Comparison of ENCODE assay signal across 8 cellular contexts in the genomic region with DNA sequence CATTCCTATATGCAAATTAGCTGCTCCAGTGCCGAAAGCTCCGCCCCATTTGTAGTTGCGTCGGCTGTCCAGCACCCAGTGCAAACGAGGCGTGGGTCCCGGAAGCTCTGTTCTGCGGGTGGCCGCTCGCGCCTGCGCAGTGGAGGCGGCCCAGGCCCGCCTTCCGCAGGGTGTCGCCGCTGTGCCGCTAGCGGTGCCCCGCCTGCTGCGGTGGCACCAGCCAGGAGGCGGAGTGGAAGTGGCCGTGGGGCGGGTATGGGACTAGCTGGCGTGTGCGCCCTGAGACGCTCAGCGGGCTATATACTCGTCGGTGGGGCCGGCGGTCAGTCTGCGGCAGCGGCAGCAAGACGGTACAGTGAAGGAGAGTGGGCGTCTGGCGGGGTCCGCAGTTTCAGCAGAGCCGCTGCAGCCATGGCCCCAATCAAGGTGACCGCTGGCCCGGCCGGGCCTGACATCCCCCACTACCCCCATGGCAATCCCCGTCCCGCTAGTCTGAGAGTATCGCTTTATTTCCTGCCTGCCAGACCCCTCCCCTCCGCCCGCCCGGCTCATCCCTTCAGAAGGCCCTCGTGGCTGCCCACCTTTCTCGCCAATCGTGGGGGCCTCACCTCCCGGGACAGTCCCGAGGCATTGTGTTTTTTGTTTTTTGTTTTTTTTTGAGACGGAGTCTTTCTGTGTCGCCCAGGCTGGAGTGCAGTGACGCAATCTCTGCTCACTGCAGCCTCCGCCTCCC. TPM values are rescaled to one million over a fixed set of nuclear protein-coding genes. Genes with fewer than 3 reads are reported as not detected.
DNase-seq lines count a peak whose midpoint lies in the region; ATAC-seq lines count a peak whose summit lies in the region.

Gene PRDX5, plus strand, starts transcription at position 161 of the 733 bp plus-strand sequence. Its CDS starts 95 bp downstream, at position 256.

- peak; percentile 98 for DNase-seq in Ammon's horn (ENCODE audit: low spot score)
- peak; percentile 94 for DNase-seq in NCI-H460 (ENCODE audit: extremely low read depth, low read depth)
- DNase-seq in activated CD4-positive, CD25-positive, alpha-beta regulatory T cell treated with anti-CD3 and anti-CD28 coated beads, Interleukin-2, amount 50 U/mL, for 72 hours: peak; percentile 94
- peak; percentile 97 for DNase-seq in cerebellar cortex (ENCODE audit: low spot score)
- peak; percentile 97 for DNase-seq in islet precursor cell
- DNase-seq in stimulated activated CD4-positive, alpha-beta T cell treated with anti-CD3 and anti-CD28 coated beads, Interleukin-12 subunit alpha, Interleukin-12 subunit beta, amount 100 ng/mL, for 48 hours (ENCODE audit: low read depth in 2 of 3, low spot score in 1 of 3): peak; percentile 89 to 94 (median 92)

- ATAC-seq in GM19043 (IDR thresholded peaks at IDR 0.05; ENCODE audit: low read depth, unreplicated experiment) (peak; percentile 72), HG03378 (IDR thresholded peaks at IDR 0.05; ENCODE audit: unreplicated experiment) (peak; percentile 54)

RNA-seq across cellular contexts. Expression of gene PRDX5, which starts in this region (rescaled TPM):
- 205 and 210 TPM in 2 replicates for total RNA-seq in NCI-H460 (2014; rRNA removed; shearing (Covaris generic))
- polyA plus RNA-seq in NCI-H460 (2014; cell fraction: nucleus; rRNA removed): 183 and 203 TPM in 2 replicates

Comparison
In these comparisons a context has a peak if more than half of its experiments do, and no peak if none do; other contexts are left out.
1. Peak in every context shown above with its lines: DNase-seq and ATAC-seq.